9 cellular contexts compared by ENCODE assay signal in the genomic region with DNA sequence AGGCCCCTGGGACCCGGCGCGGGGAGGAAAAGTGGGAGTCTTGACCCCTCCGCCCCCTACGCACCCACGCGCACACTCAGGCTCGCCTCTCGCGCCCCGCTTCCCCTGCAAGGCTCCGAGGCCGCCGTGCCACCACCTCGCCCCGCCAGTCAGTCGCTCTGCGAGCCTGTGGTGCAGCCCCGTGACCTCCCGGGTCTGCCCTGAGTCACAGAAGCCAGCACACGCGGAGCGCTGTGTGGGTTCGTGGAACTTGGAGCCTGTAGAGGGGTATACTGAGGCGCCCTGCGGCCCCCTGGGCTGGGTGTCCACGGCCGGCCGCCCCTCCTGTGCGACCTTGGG. TPM values are rescaled to one million over a fixed set of nuclear protein-coding genes. Genes with fewer than 3 reads are reported as not detected.
DNase-seq lines count a peak whose midpoint lies in the region; ATAC-seq, FAIRE-seq and TF ChIP-seq lines count a peak whose summit lies in the region.
"Had no signal": no experiment of that assay in that cellular context is flagged by ENCODE, and none has a peak within 500 bp of the region (broad histone marks: within the 10 kb centered on the region; RNA-seq: fewer than 3 reads in every experiment).

No MANE protein-coding gene starts in this region.

- H3K4me1 ChIP-seq in upper lobe of right lung, result peaks cover 65% of the 10 kb centered on the region

- H3K36me3 Mint-ChIP-seq in mesothelial cell of epicardium, result no peaks in the 10 kb centered on the region

- H3K27ac ChIP-seq in RWPE1 (peak overlapping the region; percentile 100), upper lobe of right lung (peak overlapping the region; percentile 95)

- H3K36me3 ChIP-seq in bronchial epithelial cell (ENCODE audit: control insufficient read depth, insufficient read depth, low read length) (peaks cover 15% of the 10 kb centered on the region), upper lobe of right lung (no peaks in the 10 kb centered on the region)

- intact Hi-C loops in upper lobe of right lung (cut with DNase I), result no loop called here

- CTCF ChIA-PET in RWPE1 (lab: Yijun Ruan, JAX), result interaction anchor here (0.5 kb wide), 1 partner anchor 544 kb away, joined by 3 read pairs; no protein-coding TSS in a partner anchor

- ATAC-seq in upper lobe of right lung, result peak; percentile 12
- no peak for ATAC-seq in HG03108 (IDR thresholded peaks at IDR 0.05; ENCODE audit: unreplicated experiment)
- ATAC-seq in HG03439 (IDR thresholded peaks at IDR 0.05; ENCODE audit: unreplicated experiment), result no peak

- H3K27me3 Mint-ChIP-seq in mesothelial cell of epicardium (ENCODE audit: low read depth), result peaks cover 17% of the 10 kb centered on the region

- no peaks in the 10 kb centered on the region for H3K27me3 ChIP-seq in bronchial epithelial cell (ENCODE audit: control insufficient read depth, insufficient read depth, low read length)
- H3K27me3 ChIP-seq in upper lobe of right lung, result no peaks in the 10 kb centered on the region

- peaks cover 7% of the 10 kb centered on the region for H3K4me1 Mint-ChIP-seq in mesothelial cell of epicardium

- no peak overlapping the region for H3K27ac Mint-ChIP-seq in mesothelial cell of epicardium

- peak overlapping the region; percentile 31 for H3K4me3 Mint-ChIP-seq in mesothelial cell of epicardium

- H3K9me3 ChIP-seq in upper lobe of right lung, result no peaks in the 10 kb centered on the region

- FAIRE-seq in bronchial epithelial cell (lab: Jason Lieb, UNC), result no peak
- FAIRE-seq: GM18507 had no signal

- DNase-seq in AG20443 (ENCODE audit: low spot score) (peak; percentile 50), RWPE1 (ENCODE audit: low spot score) (no peak), bronchial epithelial cell (ENCODE audit: low read depth) (no peak), mesothelial cell of epicardium (ENCODE audit: low spot score in 2 of 2, unreplicated experiment in 2 of 2) (no peak), upper lobe of right lung (peak; percentile 83)
- no peak for DNase-seq in NK-92 treated with Interleukin-12 subunit alpha and Interleukin-12 subunit beta, amount 100 ng/mL, for 24 hours (lab: John Stamatoyannopoulos, UW)

- POLR2A ChIA-PET in RWPE1 (lab: Yijun Ruan, JAX; ENCODE audit: low non-redundant PET), result interaction anchor here (0.6 to 1.3 kb wide), 2 partner anchors 9 to 412 kb away, joined by 3 to 4 read pairs; no protein-coding TSS in a partner anchor

- H3K9me3 Mint-ChIP-seq in mesothelial cell of epicardium, result no peaks in the 10 kb centered on the region

- TF ChIP-seq CTCF in RWPE1 (conservative IDR thresholded peaks at IDR 0.05; ENCODE audit: low read depth), result no peak
- TF ChIP-seq CTCF in bronchial epithelial cell (IDR thresholded peaks at IDR 0.05; ENCODE audit: insufficient read depth, low read length, severe bottlenecking), result no peak
- TF ChIP-seq CTCF in mesothelial cell of epicardium (IDR thresholded peaks at IDR 0.05; ENCODE audit: unreplicated experiment), result no peak
- TF ChIP-seq CTCF in upper lobe of right lung (IDR thresholded peaks at IDR 0.05), result no peak

- H3K4me3 ChIP-seq in bronchial epithelial cell (ENCODE audit: low read depth, low read length) (peak overlapping the region; percentile 97), upper lobe of right lung (peak overlapping the region; percentile 77)

RNA-seq across cellular contexts. Expression of a gene that starts 0.4 kb away (rescaled TPM):
- total RNA-seq in bronchial epithelial cell (163 and 240 TPM in 2 replicates), mesothelial cell of epicardium (6.2 to 7.1 TPM (median 6.8 TPM) in 3 replicates), upper lobe of right lung (64.5 TPM)

RNA-seq across cellular contexts. Expression of a gene that starts 7.3 kb away (rescaled TPM):
- total RNA-seq in bronchial epithelial cell, result 1.3 and 1.6 TPM in 2 replicates
- 0.31 to 0.68 TPM (median 0.54 TPM) in 3 replicates for total RNA-seq in mesothelial cell of epicardium
- 1.7 TPM for total RNA-seq in upper lobe of right lung

RNA-seq across cellular contexts. Expression of a gene that starts 23.8 kb away (rescaled TPM):
- total RNA-seq in bronchial epithelial cell, result not detected in 2 replicates
- total RNA-seq in mesothelial cell of epicardium, result 4.4 to 4.8 TPM (median 4.5 TPM) in 3 replicates
- 0.20 TPM for total RNA-seq in upper lobe of right lung

Comparison
In these comparisons a context has a peak if more than half of its experiments do, and no peak if none do; other contexts are left out.
1. DNase-seq: peak in AG20443 (single experiment) and upper lobe of right lung (single experiment); none in RWPE1 (single experiment), bronchial epithelial cell (single experiment), mesothelial cell of epicardium (0 of 2) and NK-92 treated with Interleukin-12 subunit alpha and Interleukin-12 subunit beta, amount 100 ng/mL, for 24 hours (single experiment).